Comparison of ENCODE assay signal across 16 cellular contexts in genomic region chr12:127600211-127600610, GRCh38.
"Had no signal": no experiment of that assay in that cellular context is flagged by ENCODE, and none has a peak within 500 bp of the region (broad histone marks: within the 10 kb centered on the region; RNA-seq: fewer than 3 reads in every experiment).

No MANE protein-coding gene starts in this region.

- DNase-seq: activated naive CD4-positive, alpha-beta T cell treated with Interleukin-2 at 50 U/mL for 16 hours; activated T-cell treated with anti-CD3 and anti-CD28 coated beads for 4 hours; anterior cingulate cortex; effector memory CD4-positive, alpha-beta T cell; heart right ventricle; midbrain; naive B cell; pancreas; spleen; stimulated activated naive CD8-positive, alpha-beta T cell treated with anti-CD3 and anti-CD28 coated beads, Interleukin-15, amount 100 ng/mL, for 72 hours; testis; upper lobe of right lung had no signal

- H3K36me3 ChIP-seq: heart right ventricle, pancreas, spleen, upper lobe of right lung had no signal

- H3K27ac ChIP-seq: heart right ventricle, pancreas, spleen, testis, upper lobe of right lung had no signal

- H3K4me3 ChIP-seq: heart right ventricle, lung, pancreas, spleen, testis, upper lobe of right lung had no signal

- H3K27me3 ChIP-seq: pancreas, spleen, testis, upper lobe of right lung had no signal

- ATAC-seq: activated CD4-positive, CD25-positive, alpha-beta regulatory T cell treated with anti-CD3 and anti-CD28 coated beads, Interleukin-2, amount 50 U/mL, for 24 hours; activated T-helper 17 cell treated with anti-CD3 and anti-CD28 coated beads, Interleukin-2, amount 50 U/mL, for 72 hours; heart right ventricle; pancreas; sciatic nerve; stimulated activated naive CD8-positive, alpha-beta T cell treated with anti-CD3 and anti-CD28 coated beads, Interleukin-15, amount 100 ng/mL, for 72 hours; upper lobe of right lung had no signal
